ENCODE assay signal across 19 cellular contexts in the genomic region with DNA sequence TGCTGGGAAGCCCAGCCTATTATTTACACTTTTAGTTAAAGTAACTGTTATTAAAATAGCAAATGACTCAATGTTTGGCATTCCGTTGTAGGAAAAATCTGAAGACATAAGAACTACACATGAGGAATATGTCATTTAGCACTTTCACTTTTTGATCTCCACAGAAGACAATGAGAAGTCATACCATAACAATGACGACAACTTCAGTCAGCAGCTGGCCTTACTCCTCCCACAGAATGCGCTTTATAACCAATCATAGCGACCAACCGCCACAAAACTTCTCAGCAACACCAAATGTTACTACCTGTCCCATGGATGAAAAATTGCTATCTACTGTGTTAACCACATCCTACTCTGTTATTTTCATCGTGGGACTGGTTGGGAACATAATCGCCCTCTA. TPM values are rescaled to one million over a fixed set of nuclear protein-coding genes. Genes with fewer than 3 reads are reported as not detected.
DNase-seq lines count a peak whose midpoint lies in the region; ATAC-seq, FAIRE-seq and TF ChIP-seq lines count a peak whose summit lies in the region.
"Had no signal": no experiment of that assay in that cellular context is flagged by ENCODE, and none has a peak within 500 bp of the region (broad histone marks: within the 10 kb centered on the region; RNA-seq: fewer than 3 reads in every experiment).

No MANE protein-coding gene starts in this region.

- peaks cover 28% of the 10 kb centered on the region for H3K4me1 Mint-ChIP-seq in activated T-cell treated with anti-CD3 and anti-CD28 coated beads, Interleukin-2, amount 50 U/mL, for 4 hours (ENCODE audit: low read depth)
- H3K4me1 Mint-ChIP-seq in natural killer cell (peaks cover 27 to 33% of the 10 kb centered on the region in 2 donors), HFFc6 (ENCODE audit: low read depth) (peaks cover 5% of the 10 kb centered on the region; the same call in 1 of the 2 replicates)

- no peak for FAIRE-seq in H54 (lab: Jason Lieb, UNC)
- FAIRE-seq: endothelial cell of umbilical vein had no signal

- ATAC-seq in activated T-cell treated with anti-CD3 and anti-CD28 coated beads, Interleukin-2, amount 50 U/mL, for 4 hours = peak; percentile 46 to 78
- ATAC-seq in natural killer cell (peak in 2 of 3 donors; percentile 62 to 69), GM18517 (IDR thresholded peaks at IDR 0.05; ENCODE audit: unreplicated experiment) (no peak)
- ATAC-seq: heart right ventricle had no signal

- H3K27ac Mint-ChIP-seq in natural killer cell (peak overlapping the region in 1 of 2 donors; percentile 49), HFFc6 (no peak overlapping the region)
- H3K27ac Mint-ChIP-seq: activated CD4-positive, alpha-beta T cell treated with anti-CD3 and anti-CD28 coated beads, Interleukin-2, amount 10 ng/mL, durations not matched to agents 7 days and 5 days had no signal

- DNase-seq in activated T-cell treated with anti-CD3 and anti-CD28 coated beads, Interleukin-2, amount 50 U/mL, for 4 hours = no peak
- DNase-seq in activated T-cell treated with anti-CD3 and anti-CD28 coated beads, Interleukin-2, amount 50 U/mL, for 48 hours = no peak
- DNase-seq in ELR (ENCODE audit: low read depth) = peak; percentile 2
- DNase-seq in astrocyte of the hippocampus (ENCODE audit: low read depth, low spot score) = peak; percentile 5
- DNase-seq in natural killer cell = no peak
- no peak for DNase-seq in H54 (ENCODE audit: insufficient read length, low spot score)
- no peak for DNase-seq in HFFc6
- DNase-seq: ACHN; activated CD4-positive, alpha-beta T cell treated with anti-CD3 and anti-CD28 coated beads, Interleukin-2, amount 10 ng/mL, durations not matched to agents 7 days and 5 days; activated naive CD8-positive, alpha-beta T cell treated with anti-CD3 and anti-CD28 coated beads, Interleukin-2, amount 10 ng/mL, durations not matched to agents 7 days and 5 days; Calu3; caudate nucleus; heart right ventricle; NCI-H1436 treated with DMSO at 0.1 percent for 48 hours; NCI-H446; Right ventricle myocardium superior; substantia nigra had no signal

- TF ChIP-seq CTCF in natural killer cell (IDR thresholded peaks at IDR 0.05) (no peak), HFFc6 (IDR thresholded peaks at IDR 0.05) (no peak)

- H3K9me3 Mint-ChIP-seq in activated T-cell treated with anti-CD3 and anti-CD28 coated beads, Interleukin-2, amount 50 U/mL, for 4 hours = no peaks in the 10 kb centered on the region
- no peaks in the 10 kb centered on the region for H3K9me3 Mint-ChIP-seq in natural killer cell
- no peaks in the 10 kb centered on the region for H3K9me3 Mint-ChIP-seq in HFFc6

- H3K4me3 Mint-ChIP-seq in activated T-cell treated with anti-CD3 and anti-CD28 coated beads, Interleukin-2, amount 50 U/mL, for 4 hours = no peak overlapping the region
- H3K4me3 Mint-ChIP-seq in natural killer cell (no peak overlapping the region), HFFc6 (no peak overlapping the region)
- H3K4me3 Mint-ChIP-seq: activated CD4-positive, alpha-beta T cell treated with anti-CD3 and anti-CD28 coated beads, Interleukin-2, amount 10 ng/mL, durations not matched to agents 7 days and 5 days had no signal

- peaks cover 10% of the 10 kb centered on the region for H3K36me3 Mint-ChIP-seq in activated T-cell treated with anti-CD3 and anti-CD28 coated beads, Interleukin-2, amount 50 U/mL, for 4 hours (ENCODE audit: insufficient read depth)
- no peaks in the 10 kb centered on the region for H3K36me3 Mint-ChIP-seq in natural killer cell
- no peaks in the 10 kb centered on the region for H3K36me3 Mint-ChIP-seq in HFFc6 (ENCODE audit: low read depth)

- TF ChIP-seq POLR2A in H54 (IDR thresholded peaks at IDR 0.05; ENCODE audit: low read depth, low read length) = no peak

- H3K27me3 Mint-ChIP-seq in activated T-cell treated with anti-CD3 and anti-CD28 coated beads, Interleukin-2, amount 50 U/mL, for 4 hours (ENCODE audit: low read depth) = no peaks in the 10 kb centered on the region
- peaks cover 0 to 26% of the 10 kb centered on the region in 2 donors for H3K27me3 Mint-ChIP-seq in natural killer cell (ENCODE audit: low read depth in 2 of 2)
- no peaks in the 10 kb centered on the region for H3K27me3 Mint-ChIP-seq in HFFc6 (ENCODE audit: insufficient read depth)
- H3K27me3 Mint-ChIP-seq: activated CD4-positive, alpha-beta T cell treated with anti-CD3 and anti-CD28 coated beads, Interleukin-2, amount 10 ng/mL, durations not matched to agents 7 days and 5 days; activated naive CD8-positive, alpha-beta T cell treated with anti-CD3 and anti-CD28 coated beads, Interleukin-2, amount 10 ng/mL, durations not matched to agents 7 days and 5 days had no signal

- intact Hi-C loops in natural killer cell (cut with micrococcal nuclease) = no loop called here

RNA-seq across cellular contexts. Expression of gene GPR34, which starts 6.7 kb away (rescaled TPM):
- under 1 TPM; 0.38 to 0.69 (median 0.38) TPM for total RNA-seq in activated T-cell treated with anti-CD3 and anti-CD28 coated beads, Interleukin-2, amount 50 U/mL, for 4 hours
- total RNA-seq in natural killer cell = 1 to 10 TPM in 1 of 3 donors, under 1 TPM in 2; 0.61 to 6.0 (median 0.68) TPM
- total RNA-seq in HFFc6 (2021; fragmentation: NEBNext Ultra II Directional; extraction: Animal tissue kit (Norgen Biotek cat#: 25700)) = not detected
- total RNA-seq: Calu3, endothelial cell of umbilical vein had no signal

RNA-seq across cellular contexts. Expression of gene GPR82, which starts 28.5 kb away (rescaled TPM):
- total RNA-seq in activated T-cell treated with anti-CD3 and anti-CD28 coated beads, Interleukin-2, amount 50 U/mL, for 4 hours = under 1 TPM; 0.08 to 0.27 (median 0.25) TPM
- 1 to 10 TPM in 1 of 3 donors, under 1 TPM in 2; 0.77 to 1.3 (median 0.80) TPM for total RNA-seq in natural killer cell
- not detected for total RNA-seq in HFFc6 (2021; fragmentation: NEBNext Ultra II Directional; extraction: Animal tissue kit (Norgen Biotek cat#: 25700))
- total RNA-seq: activated CD4-positive, alpha-beta T cell treated with anti-CD3 and anti-CD28 coated beads, Interleukin-2, amount 10 ng/mL, durations not matched to agents 7 days and 5 days; Calu3; endothelial cell of umbilical vein had no signal

Comparison
In these comparisons a context has a peak if more than half of its experiments do, and no peak if none do; other contexts are left out.
1. DNase-seq: peak in ELR (single experiment) and astrocyte of the hippocampus (single experiment); none in activated T-cell treated with anti-CD3 and anti-CD28 coated beads, Interleukin-2, amount 50 U/mL, for 4 hours (single experiment), activated T-cell treated with anti-CD3 and anti-CD28 coated beads, Interleukin-2, amount 50 U/mL, for 48 hours (0 of 2), natural killer cell (single experiment), H54 (single experiment) and HFFc6 (single experiment).